Comparison of ENCODE assay signal across 8 cellular contexts in genomic region chr19:31348416-31349159, GRCh38. TPM values are rescaled to one million over a fixed set of nuclear protein-coding genes. Genes with fewer than 3 reads are reported as not detected.
DNase-seq lines count a peak whose midpoint lies in the region; ATAC-seq and TF ChIP-seq lines count a peak whose summit lies in the region.

No MANE protein-coding gene starts in this region.

- ATAC-seq in activated naive CD8-positive, alpha-beta T cell treated with anti-CD3 and anti-CD28 coated beads, Interleukin-2, amount 50 U/mL, for 24 hours, result peak; percentile 17
- no peak for ATAC-seq in HG03432 (IDR thresholded peaks at IDR 0.05; ENCODE audit: unreplicated experiment)

- H3K27me3 Mint-ChIP-seq in activated CD4-positive, alpha-beta T cell treated with anti-CD3 and anti-CD28 coated beads, Interleukin-2, amount 10 ng/mL, durations not matched to agents 7 days and 5 days, result peaks cover 69% of the 10 kb centered on the region
- H3K27me3 Mint-ChIP-seq in activated naive CD8-positive, alpha-beta T cell treated with anti-CD3 and anti-CD28 coated beads, Interleukin-2, amount 50 U/mL, for 24 hours, result peaks cover 64% of the 10 kb centered on the region

- H3K27ac ChIP-seq in stomach, result peak overlapping the region; percentile 40 to 94 (median 90)

- peaks cover 20% of the 10 kb centered on the region for H3K4me1 Mint-ChIP-seq in activated CD4-positive, alpha-beta T cell treated with anti-CD3 and anti-CD28 coated beads, Interleukin-2, amount 10 ng/mL, durations not matched to agents 7 days and 5 days
- peaks cover 18% of the 10 kb centered on the region for H3K4me1 Mint-ChIP-seq in activated naive CD8-positive, alpha-beta T cell treated with anti-CD3 and anti-CD28 coated beads, Interleukin-2, amount 50 U/mL, for 24 hours

- POLR2A ChIA-PET in activated CD4-positive, alpha-beta T cell treated with anti-CD3 and anti-CD28 coated beads, Interleukin-2, amount 10 ng/mL, durations not matched to agents 7 days and 5 days (lab: Charles Lee), result no interaction called here

- H3K4me1 ChIP-seq in stomach, result peaks cover 22 to 70% (median 51%) of the 10 kb centered on the region in 4 donors

- no peak for TF ChIP-seq EP300 in stomach (IDR thresholded peaks at IDR 0.05)

- no peaks in the 10 kb centered on the region for H3K36me3 ChIP-seq in stomach

- H3K4me3 ChIP-seq in iPS-18c (ENCODE audit: insufficient read depth, low read depth, low read length) (peak overlapping the region; percentile 69), stomach (peak overlapping the region; percentile 75 to 91 (median 82))

- DNase-seq in activated CD4-positive, alpha-beta T cell treated with anti-CD3 and anti-CD28 coated beads, Interleukin-2, amount 10 ng/mL, durations not matched to agents 7 days and 5 days, result no peak
- DNase-seq in activated CD4-positive, alpha-beta T cell treated with anti-CD3 and anti-CD28 coated beads, Interleukin-2, amount 50 U/mL, for 1 hour, result no peak
- no peak for DNase-seq in activated naive CD8-positive, alpha-beta T cell treated with anti-CD3 and anti-CD28 coated beads, Interleukin-2, amount 50 U/mL, for 24 hours
- DNase-seq in stomach, result no peak
- DNase-seq in DMS53 (lab: John Stamatoyannopoulos, UW), result no peak
- DNase-seq in NCI-H2171 treated with DMSO at 0.1 percent for 48 hours (lab: John Stamatoyannopoulos, UW), result no peak

- CTCF ChIA-PET in activated CD4-positive, alpha-beta T cell treated with anti-CD3 and anti-CD28 coated beads, Interleukin-2, amount 10 ng/mL, durations not matched to agents 7 days and 5 days (lab: Charles Lee), result no interaction called here

- peak overlapping the region; percentile 46 for H3K27ac Mint-ChIP-seq in activated CD4-positive, alpha-beta T cell treated with anti-CD3 and anti-CD28 coated beads, Interleukin-2, amount 10 ng/mL, durations not matched to agents 7 days and 5 days
- no peak overlapping the region for H3K27ac Mint-ChIP-seq in activated naive CD8-positive, alpha-beta T cell treated with anti-CD3 and anti-CD28 coated beads, Interleukin-2, amount 50 U/mL, for 24 hours

- no peak for TF ChIP-seq POLR2A in stomach (IDR thresholded peaks at IDR 0.05)

- intact Hi-C loops in stomach (cut with DNase I; ENCODE audit: low total_unique reads), result no loop called here

- no peaks in the 10 kb centered on the region for H3K9me3 Mint-ChIP-seq in activated CD4-positive, alpha-beta T cell treated with anti-CD3 and anti-CD28 coated beads, Interleukin-2, amount 10 ng/mL, durations not matched to agents 7 days and 5 days
- H3K9me3 Mint-ChIP-seq in activated naive CD8-positive, alpha-beta T cell treated with anti-CD3 and anti-CD28 coated beads, Interleukin-2, amount 50 U/mL, for 24 hours, result no peaks in the 10 kb centered on the region

- 1 to 2% (median 2%) methylated on average over 33 to 63 of the region's 63 CpGs for WGBS in stomach, 5 donors

- no peak for TF ChIP-seq CTCF in stomach (IDR thresholded peaks at IDR 0.05)

- no peaks in the 10 kb centered on the region for H3K36me3 Mint-ChIP-seq in activated CD4-positive, alpha-beta T cell treated with anti-CD3 and anti-CD28 coated beads, Interleukin-2, amount 10 ng/mL, durations not matched to agents 7 days and 5 days (ENCODE audit: low read depth)
- H3K36me3 Mint-ChIP-seq in activated naive CD8-positive, alpha-beta T cell treated with anti-CD3 and anti-CD28 coated beads, Interleukin-2, amount 50 U/mL, for 24 hours (ENCODE audit: low read depth), result no peaks in the 10 kb centered on the region

- H3K4me3 Mint-ChIP-seq in activated CD4-positive, alpha-beta T cell treated with anti-CD3 and anti-CD28 coated beads, Interleukin-2, amount 10 ng/mL, durations not matched to agents 7 days and 5 days, result peak overlapping the region; percentile 79
- H3K4me3 Mint-ChIP-seq in activated naive CD8-positive, alpha-beta T cell treated with anti-CD3 and anti-CD28 coated beads, Interleukin-2, amount 50 U/mL, for 24 hours, result peak overlapping the region; percentile 45

- H3K27me3 ChIP-seq in stomach, result peaks cover 0 to 77% (median 45%) of the 10 kb centered on the region in 3 donors

- H3K9me3 ChIP-seq in iPS-18c (ENCODE audit: control insufficient read depth, insufficient read depth, low read length), result no peaks in the 10 kb centered on the region
- no peaks in the 10 kb centered on the region for H3K9me3 ChIP-seq in stomach

RNA-seq across cellular contexts. Expression of gene TSHZ3, which starts 0.6 kb away (rescaled TPM):
- 1 to 10 TPM; 1.7 to 1.8 TPM for total RNA-seq in activated CD4-positive, alpha-beta T cell treated with anti-CD3 and anti-CD28 coated beads, Interleukin-2, amount 10 ng/mL, durations not matched to agents 7 days and 5 days
- total RNA-seq in stomach, result 10 to 100 TPM in 1 of 5 donors, 1 to 10 TPM in 3, under 1 TPM in 1; 0.87 to 14.3 (median 6.4) TPM
- polyA plus RNA-seq in stomach, result 1 to 10 TPM; 3.3 to 5.8 (median 3.7) TPM
